ENCODE assay signal across 8 cellular contexts in genomic region chr17:80415626-80416042, GRCh38. TPM values are rescaled to one million over a fixed set of nuclear protein-coding genes. Genes with fewer than 3 reads are reported as not detected.
DNase-seq lines count a peak whose midpoint lies in the region; ATAC-seq and TF ChIP-seq lines count a peak whose summit lies in the region.

No MANE protein-coding gene starts in this region.

- H3K36me3 ChIP-seq in gastrocnemius medialis: peaks cover 0 to 15% of the 10 kb centered on the region in 2 donors

- intact Hi-C loops in gastrocnemius medialis (cut with DNase I; ENCODE audit: low total_unique reads): loop anchor here (1.0 kb wide), 1 partner anchor 39 kb away; no protein-coding TSS in a partner anchor

- H3K27me3 ChIP-seq in gastrocnemius medialis: no peaks in the 10 kb centered on the region

- no peaks in the 10 kb centered on the region for H3K9me3 ChIP-seq in gastrocnemius medialis

- peak; percentile 16 for ATAC-seq in GM21360 (IDR thresholded peaks at IDR 0.05; ENCODE audit: unreplicated experiment)
- peak in 1 of 2 donors; percentile 21 for ATAC-seq in gastrocnemius medialis

- peaks cover 29 to 32% of the 10 kb centered on the region in 2 donors for H3K4me1 ChIP-seq in gastrocnemius medialis

- CTCF ChIA-PET in RWPE1 (lab: Yijun Ruan, JAX): no interaction called here

- no peak for TF ChIP-seq POLR2A in gastrocnemius medialis (IDR thresholded peaks at IDR 0.05)

- no peak for DNase-seq in RWPE1 (ENCODE audit: low spot score)
- DNase-seq in fibroblast of the aortic adventitia (ENCODE audit: low read depth): no peak
- no peak for DNase-seq in gastrocnemius medialis
- DNase-seq in NCI-H345 treated with DMSO at 0.1 percent for 48 hours (lab: John Stamatoyannopoulos, UW; ENCODE audit: unreplicated experiment): no peak
- DNase-seq in LoVo (ENCODE audit: low spot score): no peak
- no peak for DNase-seq in NCI-H226
- DNase-seq in stimulated activated CD4-positive, alpha-beta T cell treated with anti-CD3 and anti-CD28 coated beads, Interleukin-15, amount 100 ng/mL, for 24 hours: no peak

- peak overlapping the region; percentile 98 for H3K4me3 ChIP-seq in fibroblast of the aortic adventitia (ENCODE audit: low read depth, low read length)
- H3K4me3 ChIP-seq in gastrocnemius medialis: peak overlapping the region; percentile 86 to 98 (median 92)

- POLR2A ChIA-PET in RWPE1 (lab: Yijun Ruan, JAX; ENCODE audit: low non-redundant PET): no interaction called here

- no peak for TF ChIP-seq CTCF in RWPE1 (conservative IDR thresholded peaks at IDR 0.05; ENCODE audit: low read depth)
- no peak for TF ChIP-seq CTCF in fibroblast of the aortic adventitia (IDR thresholded peaks at IDR 0.05; ENCODE audit: insufficient read depth, low read length)
- TF ChIP-seq CTCF in gastrocnemius medialis (IDR thresholded peaks at IDR 0.05 in 4 of 5, conservative IDR thresholded peaks at IDR 0.05 in 1 of 5): no peak

- H3K27ac ChIP-seq in RWPE1 (peak overlapping the region; percentile 89), gastrocnemius medialis (peak overlapping the region; percentile 92 to 99 (median 97))

- in situ Hi-C loops in gastrocnemius medialis (cut with MboI; ENCODE audit: low sequenced_read_pairs in 4 of 4): no loop called here

RNA-seq across cellular contexts. Expression of gene ENDOV, which starts 0.7 kb away (rescaled TPM):
- total RNA-seq in fibroblast of the aortic adventitia (ENCODE audit: low replicate concordance) (12.4 and 17.8 TPM in 2 replicates), gastrocnemius medialis (10 to 100 TPM in 3 of 4 donors, 1 to 10 TPM in 1; 9.1 to 24.1 (median 18.0) TPM)
